ENCODE assay signal across 28 cellular contexts in genomic region chr12:27148373-27148772, GRCh38.
"Had no signal": no experiment of that assay in that cellular context is flagged by ENCODE, and none has a peak within 500 bp of the region (broad histone marks: within the 10 kb centered on the region; RNA-seq: fewer than 3 reads in every experiment).

No MANE protein-coding gene starts in this region.

- H3K27me3 Mint-ChIP-seq: dendritic cell treated with granulocyte-macrophage colony-stimulating factor and Interleukin-4, amounts not matched to agents 40 ng/mL and 50 ng/mL, for 4 days; stimulated activated naive CD8-positive, alpha-beta T cell treated with anti-CD3 and anti-CD28 coated beads, Interleukin-15, amount 100 ng/mL, for 72 hours had no signal

- H3K27ac ChIP-seq: epithelial cell of prostate, gastrocnemius medialis, lower lobe of right lung, ovary, right lobe of liver, suprapubic skin, transverse colon, upper lobe of right lung, uterus had no signal

- H3K4me1 Mint-ChIP-seq: nephron progenitor cell had no signal

- H3K27me3 ChIP-seq: gastrocnemius medialis, ovary, right lobe of liver, suprapubic skin, transverse colon, upper lobe of right lung, uterus had no signal

- H3K36me3 ChIP-seq: gastrocnemius medialis, lower lobe of right lung, ovary, right lobe of liver, suprapubic skin, transverse colon, upper lobe of right lung, uterus had no signal

- H3K9me3 ChIP-seq: gastrocnemius medialis, lower lobe of right lung, ovary, right lobe of liver, suprapubic skin, transverse colon, upper lobe of right lung, uterus had no signal

- H3K4me3 ChIP-seq: gastrocnemius medialis, lower lobe of right lung, ovary, right lobe of liver, suprapubic skin, transverse colon, upper lobe of right lung, uterus had no signal

- ATAC-seq: esophagus mucosa; gastrocnemius medialis; left ventricle myocardium superior; lower lobe of right lung; naive thymus-derived CD8-positive, alpha-beta T cell; right lobe of liver; upper lobe of right lung had no signal

- H3K4me3 Mint-ChIP-seq: dendritic cell treated with granulocyte-macrophage colony-stimulating factor and Interleukin-4, amounts not matched to agents 40 ng/mL and 50 ng/mL, for 4 days; endodermal cell; naive thymus-derived CD8-positive, alpha-beta T cell; nephron progenitor cell; stimulated activated naive CD8-positive, alpha-beta T cell treated with anti-CD3 and anti-CD28 coated beads, Interleukin-15, amount 100 ng/mL, for 72 hours had no signal

- H3K9me3 Mint-ChIP-seq: dendritic cell treated with granulocyte-macrophage colony-stimulating factor and Interleukin-4, amounts not matched to agents 40 ng/mL and 50 ng/mL, for 4 days; endodermal cell; naive thymus-derived CD8-positive, alpha-beta T cell; nephron progenitor cell; stimulated activated naive CD8-positive, alpha-beta T cell treated with anti-CD3 and anti-CD28 coated beads, Interleukin-15, amount 100 ng/mL, for 72 hours had no signal

- H3K4me1 ChIP-seq: gastrocnemius medialis, right lobe of liver, suprapubic skin, uterus had no signal

- FAIRE-seq: keratinocyte, small intestine had no signal

- H3K27ac Mint-ChIP-seq: dendritic cell treated with granulocyte-macrophage colony-stimulating factor and Interleukin-4, amounts not matched to agents 40 ng/mL and 50 ng/mL, for 4 days; endodermal cell; naive thymus-derived CD8-positive, alpha-beta T cell; nephron progenitor cell; stimulated activated naive CD8-positive, alpha-beta T cell treated with anti-CD3 and anti-CD28 coated beads, Interleukin-15, amount 100 ng/mL, for 72 hours had no signal

- DNase-seq: effector CD8-positive, alpha-beta T cell; endodermal cell; foreskin fibroblast; gastrocnemius medialis; head of caudate nucleus; left ventricle myocardium superior; lower lobe of right lung; naive thymus-derived CD8-positive, alpha-beta T cell; nephron progenitor cell; nucleus accumbens; ovary; posterior cingulate gyrus; right lobe of liver; small intestine; stimulated activated CD4-positive, alpha-beta T cell treated with anti-CD3 and anti-CD28 coated beads, Interleukin-12 subunit alpha, Interleukin-12 subunit beta, amount 100 ng/mL, for 4 hours; stimulated activated CD4-positive, alpha-beta T cell treated with anti-CD3 and anti-CD28 coated beads, Interleukin-1b, Interleukin-23, amount 100 ng/mL, for 48 hours; stimulated activated CD4-positive, alpha-beta T cell treated with anti-CD3 and anti-CD28 coated beads, Interleukin-4, amount 100 ng/mL, for 1 hour; stimulated activated CD8-positive, alpha-beta memory T cell treated with anti-CD3 and anti-CD28 coated beads, Interleukin-4, amount 100 ng/mL, for 48 hours; stimulated activated naive CD4-positive, alpha-beta T cell; stimulated activated naive CD8-positive, alpha-beta T cell treated with anti-CD3 and anti-CD28 coated beads, Interleukin-15, amount 100 ng/mL, for 72 hours; transverse colon; upper lobe of right lung; uterus had no signal
